ENCODE assay signal across 9 cellular contexts in genomic region chr16:84484579-84485254, GRCh38. TPM values are rescaled to one million over a fixed set of nuclear protein-coding genes. Genes with fewer than 3 reads are reported as not detected.
DNase-seq lines count a peak whose midpoint lies in the region; TF ChIP-seq lines count a peak whose summit lies in the region.
"Had no signal": no experiment of that assay in that cellular context is flagged by ENCODE, and none has a peak within 500 bp of the region (broad histone marks: within the 10 kb centered on the region; RNA-seq: fewer than 3 reads in every experiment).

No MANE protein-coding gene starts in this region.

- no peaks in the 10 kb centered on the region for H3K27me3 Mint-ChIP-seq in activated CD4-positive, alpha-beta memory T cell treated with anti-CD3 and anti-CD28 coated beads for 36 hours
- H3K27me3 Mint-ChIP-seq in activated CD4-positive, alpha-beta memory T cell treated with anti-CD3 and anti-CD28 coated beads, Interleukin-2, amount 10 ng/mL, durations not matched to agents 7 days and 5 days = no peaks in the 10 kb centered on the region

- TF ChIP-seq CTCF in choroid plexus epithelial cell (conservative IDR thresholded peaks at IDR 0.05; ENCODE audit: low read depth, low read length) (peak; percentile 95), liver (IDR thresholded peaks at IDR 0.05; ENCODE audit: low read depth, low read length, missing input control) (peak; percentile 88), uterus (IDR thresholded peaks at IDR 0.05) (peak; percentile 62 to 90 (median 76))

- CTCF ChIA-PET in activated CD4-positive, alpha-beta memory T cell treated with anti-CD3 and anti-CD28 coated beads for 36 hours (lab: Charles Lee) = interaction anchor here (1.2 to 5.0 kb wide), 3 partner anchors 10 to 208 kb away, joined by 5 to 28 read pairs (median 5); no protein-coding TSS in a partner anchor
- CTCF ChIA-PET in activated CD4-positive, alpha-beta memory T cell treated with anti-CD3 and anti-CD28 coated beads, Interleukin-2, amount 10 ng/mL, durations not matched to agents 7 days and 5 days (lab: Charles Lee) = interaction anchor here (2.2 kb wide), 1 partner anchor 208 kb away, joined by 8 read pairs; no protein-coding TSS in a partner anchor

- POLR2A ChIA-PET in activated CD4-positive, alpha-beta memory T cell treated with anti-CD3 and anti-CD28 coated beads for 36 hours (lab: Charles Lee) = no interaction called here
- POLR2A ChIA-PET in activated CD4-positive, alpha-beta memory T cell treated with anti-CD3 and anti-CD28 coated beads, Interleukin-2, amount 10 ng/mL, durations not matched to agents 7 days and 5 days (lab: Charles Lee) = no interaction called here

- H3K27ac Mint-ChIP-seq in activated CD4-positive, alpha-beta memory T cell treated with anti-CD3 and anti-CD28 coated beads for 36 hours = no peak overlapping the region
- H3K27ac Mint-ChIP-seq in activated CD4-positive, alpha-beta memory T cell treated with anti-CD3 and anti-CD28 coated beads, Interleukin-2, amount 10 ng/mL, durations not matched to agents 7 days and 5 days = no peak overlapping the region
- H3K27ac Mint-ChIP-seq: stimulated activated effector memory CD8-positive, alpha-beta T cell treated with anti-CD3 and anti-CD28 coated beads, Interleukin-12 subunit alpha, Interleukin-12 subunit beta, amount 100 ng/mL, for 72 hours had no signal

- intact Hi-C loops in activated CD4-positive, alpha-beta memory T cell treated with anti-CD3 and anti-CD28 coated beads for 36 hours (cut with micrococcal nuclease) = no loop called here
- intact Hi-C loops in uterus (cut with DNase I; ENCODE audit: low total_unique reads) = no loop called here

- H3K27ac ChIP-seq in liver (ENCODE audit: low read depth in 1 of 2, low read length in 2 of 2) (no peak overlapping the region), uterus (no peak overlapping the region)

- H3K36me3 ChIP-seq in liver (ENCODE audit: control insufficient read depth in 4 of 4, insufficient read depth in 3 of 4, low read depth in 1 of 4, low read length in 3 of 4) = peaks cover 0 to 2% (median 0%) of the 10 kb centered on the region in 4 donors
- H3K36me3 ChIP-seq in uterus = no peaks in the 10 kb centered on the region

- no peak overlapping the region for H3K4me3 ChIP-seq in choroid plexus epithelial cell (ENCODE audit: low read depth, low read length)
- no peak overlapping the region for H3K4me3 ChIP-seq in liver (ENCODE audit: low read depth in 1 of 3, low read length in 3 of 3)
- H3K4me3 ChIP-seq in uterus = no peak overlapping the region

- H3K4me3 Mint-ChIP-seq in activated CD4-positive, alpha-beta memory T cell treated with anti-CD3 and anti-CD28 coated beads for 36 hours = no peak overlapping the region
- no peak overlapping the region for H3K4me3 Mint-ChIP-seq in activated CD4-positive, alpha-beta memory T cell treated with anti-CD3 and anti-CD28 coated beads, Interleukin-2, amount 10 ng/mL, durations not matched to agents 7 days and 5 days
- H3K4me3 Mint-ChIP-seq: stimulated activated effector memory CD8-positive, alpha-beta T cell treated with anti-CD3 and anti-CD28 coated beads, Interleukin-12 subunit alpha, Interleukin-12 subunit beta, amount 100 ng/mL, for 72 hours had no signal

- peak; percentile 23 for DNase-seq in activated CD4-positive, alpha-beta memory T cell treated with anti-CD3 and anti-CD28 coated beads for 36 hours
- DNase-seq in activated CD4-positive, alpha-beta memory T cell treated with anti-CD3 and anti-CD28 coated beads, Interleukin-2, amount 10 ng/mL, durations not matched to agents 7 days and 5 days = no peak
- DNase-seq in NCI-H510A (lab: John Stamatoyannopoulos, UW) (peak; percentile 38), choroid plexus epithelial cell (ENCODE audit: low read depth) (peak; percentile 82), uterus (peak; percentile 49 to 55), GDM1 (lab: John Stamatoyannopoulos, UW) (no peak), KG1 (lab: John Stamatoyannopoulos, UW) (no peak)

- TF ChIP-seq RAD21 in liver (IDR thresholded peaks at IDR 0.05) = peak; percentile 96 to 97

- no peak for TF ChIP-seq POLR2A in uterus (IDR thresholded peaks at IDR 0.05)

- H3K4me1 ChIP-seq in liver (ENCODE audit: control insufficient read depth in 4 of 4, insufficient read depth in 4 of 4, low read length in 3 of 4) = no peaks in the 10 kb centered on the region
- H3K4me1 ChIP-seq in uterus = no peaks in the 10 kb centered on the region

- no peaks in the 10 kb centered on the region for H3K27me3 ChIP-seq in liver (ENCODE audit: control insufficient read depth in 4 of 4, insufficient read depth in 4 of 4, low read length in 3 of 4)
- no peaks in the 10 kb centered on the region for H3K27me3 ChIP-seq in uterus

- 51% methylated on average over 15 of the region's 15 CpGs for WGBS in liver

- H3K9ac ChIP-seq in liver (ENCODE audit: low read depth in 1 of 2, low read length in 2 of 2) = peak overlapping the region in 1 of 2 donors; percentile 13

- no peaks in the 10 kb centered on the region for H3K4me1 Mint-ChIP-seq in activated CD4-positive, alpha-beta memory T cell treated with anti-CD3 and anti-CD28 coated beads for 36 hours (ENCODE audit: low read depth)
- peaks cover 3% of the 10 kb centered on the region for H3K4me1 Mint-ChIP-seq in activated CD4-positive, alpha-beta memory T cell treated with anti-CD3 and anti-CD28 coated beads, Interleukin-2, amount 10 ng/mL, durations not matched to agents 7 days and 5 days
- H3K4me1 Mint-ChIP-seq: stimulated activated effector memory CD8-positive, alpha-beta T cell treated with anti-CD3 and anti-CD28 coated beads, Interleukin-12 subunit alpha, Interleukin-12 subunit beta, amount 100 ng/mL, for 72 hours had no signal

- no peaks in the 10 kb centered on the region for H3K9me3 ChIP-seq in liver (ENCODE audit: control insufficient read depth in 4 of 4, low read length in 3 of 4)
- no peaks in the 10 kb centered on the region for H3K9me3 ChIP-seq in uterus

- H3K9me3 Mint-ChIP-seq in activated CD4-positive, alpha-beta memory T cell treated with anti-CD3 and anti-CD28 coated beads for 36 hours = no peaks in the 10 kb centered on the region
- no peaks in the 10 kb centered on the region for H3K9me3 Mint-ChIP-seq in activated CD4-positive, alpha-beta memory T cell treated with anti-CD3 and anti-CD28 coated beads, Interleukin-2, amount 10 ng/mL, durations not matched to agents 7 days and 5 days
- H3K9me3 Mint-ChIP-seq: stimulated activated effector memory CD8-positive, alpha-beta T cell treated with anti-CD3 and anti-CD28 coated beads, Interleukin-12 subunit alpha, Interleukin-12 subunit beta, amount 100 ng/mL, for 72 hours had no signal

- peaks cover 2% of the 10 kb centered on the region for H3K36me3 Mint-ChIP-seq in activated CD4-positive, alpha-beta memory T cell treated with anti-CD3 and anti-CD28 coated beads for 36 hours
- H3K36me3 Mint-ChIP-seq in activated CD4-positive, alpha-beta memory T cell treated with anti-CD3 and anti-CD28 coated beads, Interleukin-2, amount 10 ng/mL, durations not matched to agents 7 days and 5 days (ENCODE audit: low read depth) = peaks cover 18% of the 10 kb centered on the region

TF ChIP-seq in liver, 16 proteins besides CTCF, POLR2A, EP300 and RAD21 (continues in another document):
- no peak for TF ChIP-seq ATF3 (IDR thresholded peaks at IDR 0.05)
- TF ChIP-seq NR2F2 (IDR thresholded peaks at IDR 0.05) = peak; percentile 68
- TF ChIP-seq HNF4A (conservative IDR thresholded peaks at IDR 0.05) = peak; percentile 60 to 88
- no peak for TF ChIP-seq EGR1 (IDR thresholded peaks at IDR 0.05; ENCODE audit: low read depth in 2 of 2)
- TF ChIP-seq ZBTB33 (IDR thresholded peaks at IDR 0.05) = no peak
- TF ChIP-seq GABPA (IDR thresholded peaks at IDR 0.05 in 1 of 2, conservative IDR thresholded peaks at IDR 0.05 in 1 of 2) = no peak
- TF ChIP-seq RXRA (IDR thresholded peaks at IDR 0.05) = peak in 1 of 2 donors; percentile 45
- TF ChIP-seq HNF4G (IDR thresholded peaks at IDR 0.05) = peak; percentile 33
- no peak for TF ChIP-seq FOXA1 (IDR thresholded peaks at IDR 0.05)
- TF ChIP-seq SP1 (IDR thresholded peaks at IDR 0.05) = no peak
- TF ChIP-seq YY1 (IDR thresholded peaks at IDR 0.05) = no peak
- TF ChIP-seq FOXA2 (IDR thresholded peaks at IDR 0.05) = no peak
- no peak for TF ChIP-seq TAF1 (conservative IDR thresholded peaks at IDR 0.05)
- no peak for TF ChIP-seq JUND (IDR thresholded peaks at IDR 0.05)
- TF ChIP-seq MAX (IDR thresholded peaks at IDR 0.05) = no peak

RNA-seq across cellular contexts. Expression of gene MEAK7, which starts 19.7 kb away (rescaled TPM):
- total RNA-seq in activated CD4-positive, alpha-beta memory T cell treated with anti-CD3 and anti-CD28 coated beads for 36 hours = 10 to 100 TPM; 12.9 to 13.6 TPM
- total RNA-seq in activated CD4-positive, alpha-beta memory T cell treated with anti-CD3 and anti-CD28 coated beads, Interleukin-2, amount 10 ng/mL, durations not matched to agents 7 days and 5 days = 10 to 100 TPM; 27.7 to 33.4 TPM
- 1 to 10 TPM; 2.8 to 4.0 TPM for total RNA-seq in liver
- polyA plus RNA-seq in liver = 1 to 10 TPM; 1.3 to 1.6 TPM
- total RNA-seq in uterus = 10 to 100 TPM; 11.3 to 26.8 (median 21.4) TPM

Comparison
In these comparisons a context has a peak if more than half of its experiments do, and no peak if none do; other contexts are left out.
1. DNase-seq: peak in activated CD4-positive, alpha-beta memory T cell treated with anti-CD3 and anti-CD28 coated beads for 36 hours (single experiment), NCI-H510A (single experiment), choroid plexus epithelial cell (single experiment) and uterus (2 of 2); none in activated CD4-positive, alpha-beta memory T cell treated with anti-CD3 and anti-CD28 coated beads, Interleukin-2, amount 10 ng/mL, durations not matched to agents 7 days and 5 days (single experiment), GDM1 (single experiment) and KG1 (single experiment).
2. Peak in every context shown above with its lines, with median percentiles within 50 percentile points of each other: CTCF ChIP-seq.